ENCODE assay signal across 1 cellular context in genomic region chr11:469684-470667, GRCh38.
TF ChIP-seq lines count a peak whose summit lies in the region.

No MANE protein-coding gene starts in this region.

TF ChIP-seq in HepG2, 621 proteins besides CTCF, POLR2A, EP300 and RAD21 (continued from another document):
- TF ChIP-seq KLF6 (CRISPR knock-in tag; IDR thresholded peaks at IDR 0.05) (no peak), NFYB (CRISPR knock-in tag; IDR thresholded peaks at IDR 0.05) (no peak), KLF16 (CRISPR knock-in tag; IDR thresholded peaks at IDR 0.05) (0 out of 4 replicates have a peak, but pooled peaks of 1 of the 2 experiments have one; percentile 35), POLR2AphosphoS2 (IDR thresholded peaks at IDR 0.05; ENCODE audit: low read depth, low read length) (no peak), ARNT (IDR thresholded peaks at IDR 0.05) (no peak)
- TF ChIP-seq, protein P1, sequence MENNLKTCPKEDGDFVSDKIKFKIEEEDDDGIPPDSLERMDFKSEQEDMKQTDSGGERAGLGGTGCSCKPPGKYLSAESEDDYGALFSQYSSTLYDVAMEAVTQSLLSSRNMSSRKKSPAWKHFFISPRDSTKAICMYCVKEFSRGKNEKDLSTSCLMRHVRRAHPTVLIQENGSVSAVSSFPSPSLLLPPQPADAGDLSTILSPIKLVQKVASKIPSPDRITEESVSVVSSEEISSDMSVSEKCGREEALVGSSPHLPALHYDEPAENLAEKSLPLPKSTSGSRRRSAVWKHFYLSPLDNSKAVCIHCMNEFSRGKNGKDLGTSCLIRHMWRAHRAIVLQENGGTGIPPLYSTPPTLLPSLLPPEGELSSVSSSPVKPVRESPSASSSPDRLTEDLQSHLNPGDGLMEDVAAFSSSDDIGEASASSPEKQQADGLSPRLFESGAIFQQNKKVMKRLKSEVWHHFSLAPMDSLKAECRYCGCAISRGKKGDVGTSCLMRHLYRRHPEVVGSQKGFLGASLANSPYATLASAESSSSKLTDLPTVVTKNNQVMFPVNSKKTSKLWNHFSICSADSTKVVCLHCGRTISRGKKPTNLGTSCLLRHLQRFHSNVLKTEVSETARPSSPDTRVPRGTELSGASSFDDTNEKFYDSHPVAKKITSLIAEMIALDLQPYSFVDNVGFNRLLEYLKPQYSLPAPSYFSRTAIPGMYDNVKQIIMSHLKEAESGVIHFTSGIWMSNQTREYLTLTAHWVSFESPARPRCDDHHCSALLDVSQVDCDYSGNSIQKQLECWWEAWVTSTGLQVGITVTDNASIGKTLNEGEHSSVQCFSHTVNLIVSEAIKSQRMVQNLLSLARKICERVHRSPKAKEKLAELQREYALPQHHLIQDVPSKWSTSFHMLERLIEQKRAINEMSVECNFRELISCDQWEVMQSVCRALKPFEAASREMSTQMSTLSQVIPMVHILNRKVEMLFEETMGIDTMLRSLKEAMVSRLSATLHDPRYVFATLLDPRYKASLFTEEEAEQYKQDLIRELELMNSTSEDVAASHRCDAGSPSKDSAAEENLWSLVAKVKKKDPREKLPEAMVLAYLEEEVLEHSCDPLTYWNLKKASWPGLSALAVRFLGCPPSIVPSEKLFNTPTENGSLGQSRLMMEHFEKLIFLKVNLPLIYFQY (CRISPR knock-in tag; IDR thresholded peaks at IDR 0.05; ENCODE audit: borderline replicate concordance) = peak; percentile 82; the same call in 1 of the 2 replicates
